ENCODE assay signal across 18 cellular contexts in the genomic region with DNA sequence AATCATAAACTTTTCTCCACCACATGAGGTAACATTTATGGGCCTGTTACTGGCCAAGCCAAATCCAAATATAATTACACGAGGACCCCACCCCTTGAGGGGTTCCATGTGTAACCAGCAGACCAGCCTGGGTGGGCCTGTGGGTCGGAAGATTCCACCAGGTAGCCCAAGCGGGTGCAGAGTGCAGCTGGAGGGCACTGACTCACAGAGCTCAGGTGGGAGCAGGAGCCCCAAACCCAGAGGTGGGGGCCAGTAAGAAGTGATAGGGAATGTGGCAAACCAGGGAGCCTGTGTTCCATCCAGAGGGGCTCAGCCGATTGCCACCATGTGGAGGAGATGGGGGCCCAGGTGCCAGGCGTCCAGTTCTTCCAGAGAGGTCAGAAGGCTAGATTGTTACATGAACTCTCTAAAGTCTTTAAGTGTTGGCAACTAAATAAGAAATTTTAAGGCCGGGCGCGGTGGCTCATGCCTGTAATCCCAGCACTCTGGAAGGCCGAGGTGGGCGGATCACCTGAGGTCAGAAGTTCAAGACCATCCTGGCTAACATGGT. TPM values are rescaled to one million over a fixed set of nuclear protein-coding genes. Genes with fewer than 3 reads are reported as not detected.
DNase-seq lines count a peak whose midpoint lies in the region; TF ChIP-seq lines count a peak whose summit lies in the region.
"Had no signal": no experiment of that assay in that cellular context is flagged by ENCODE, and none has a peak within 500 bp of the region (broad histone marks: within the 10 kb centered on the region; RNA-seq: fewer than 3 reads in every experiment).

No MANE protein-coding gene starts in this region.

- WGBS in endodermal cell (ENCODE audit: insufficient coverage in 1 of 2, insufficient read length in 1 of 2), 2 experiments, result 93 to 95% methylated on average over 9 to 10 of the region's 10 CpGs
- WGBS in mesendoderm (ENCODE audit: extremely low coverage, insufficient coverage, low lambda C conversion rate), result no CpG with 5 or more reads among the region's 10 CpGs

- H2AFZ ChIP-seq in neural progenitor cell (replicated peaks), result no peak overlapping the region

- H3K23ac ChIP-seq in mesendoderm (ENCODE audit: low read length), result no peak overlapping the region

- H3K4me3 Mint-ChIP-seq in Caco-2 (ENCODE audit: unreplicated experiment) (no peak overlapping the region), endodermal cell (no peak overlapping the region), neural progenitor cell (no peak overlapping the region)
- H3K4me3 Mint-ChIP-seq: CD4-positive, CD25-positive, alpha-beta regulatory T cell; HFFc6 had no signal

- H3K79me2 ChIP-seq in neural progenitor cell (ENCODE audit: low read depth), result no peaks in the 10 kb centered on the region
- H3K79me2 ChIP-seq in mesendoderm (ENCODE audit: control insufficient read depth, insufficient read depth, low read length), result no peaks in the 10 kb centered on the region

- H3K27me3 ChIP-seq in Caco-2 (replicated peaks; ENCODE audit: control insufficient read depth, insufficient read depth, low read length), result no peaks in the 10 kb centered on the region
- H3K27me3 ChIP-seq in endodermal cell (ENCODE audit: control insufficient read depth, insufficient read depth, low read length, poor library complexity, severe bottlenecking), result no peaks in the 10 kb centered on the region
- no peaks in the 10 kb centered on the region for H3K27me3 ChIP-seq in neural progenitor cell
- H3K27me3 ChIP-seq in mesendoderm (ENCODE audit: insufficient read depth, low read length, poor library complexity), result no peaks in the 10 kb centered on the region
- H3K27me3 ChIP-seq: BE2C had no signal

- TF ChIP-seq CTCF in Caco-2 (IDR thresholded peaks at IDR 0.05; ENCODE audit: insufficient read depth in 1 of 2, low read depth in 1 of 2, low read length in 1 of 2, severe bottlenecking in 1 of 2, unreplicated experiment in 1 of 2) (no peak), endodermal cell (conservative IDR thresholded peaks at IDR 0.05) (no peak), neural progenitor cell (IDR thresholded peaks at IDR 0.05) (no peak)

- no peaks in the 10 kb centered on the region for H3K4me1 ChIP-seq in Caco-2
- H3K4me1 ChIP-seq in endodermal cell (ENCODE audit: control insufficient read depth, insufficient read depth, low read length), result no peaks in the 10 kb centered on the region
- H3K4me1 ChIP-seq in neural progenitor cell, result no peaks in the 10 kb centered on the region
- no peaks in the 10 kb centered on the region for H3K4me1 ChIP-seq in mesendoderm (ENCODE audit: control insufficient read depth, low read depth, low read length)
- H3K4me1 ChIP-seq: A549, BE2C had no signal

- no peaks in the 10 kb centered on the region for H4K20me1 ChIP-seq in neural progenitor cell (ENCODE audit: low read depth)

- H3K4me1 Mint-ChIP-seq in Caco-2 (ENCODE audit: low read depth, unreplicated experiment) (no peaks in the 10 kb centered on the region), endodermal cell (peaks cover 6% of the 10 kb centered on the region), neural progenitor cell (peaks cover 10% of the 10 kb centered on the region)

- no peak overlapping the region for H3K56ac ChIP-seq in mesendoderm (ENCODE audit: low read length)

- no peak overlapping the region for H2BK15ac ChIP-seq in mesendoderm (replicated peaks; ENCODE audit: low read depth)

- BruUV-seq in Caco-2 (replicated peaks; lab: Mats Ljungman, UMichigan), result no TSS peak

- H3K27ac Mint-ChIP-seq in Caco-2 (ENCODE audit: unreplicated experiment) (peak overlapping the region; percentile 39), endodermal cell (peak overlapping the region; percentile 4), neural progenitor cell (peak overlapping the region; percentile 39)
- H3K27ac Mint-ChIP-seq: HFFc6 had no signal

- H3K9me3 ChIP-seq in Caco-2 (no peaks in the 10 kb centered on the region), endodermal cell (ENCODE audit: control insufficient read depth, low read length) (no peaks in the 10 kb centered on the region), neural progenitor cell (ENCODE audit: low read depth) (no peaks in the 10 kb centered on the region)
- H3K9me3 ChIP-seq: A549, BE2C had no signal

- DNase-seq in Caco-2 (no peak), endodermal cell (peak; percentile 35), neural progenitor cell (ENCODE audit: low spot score) (no peak), ecto neural progenitor cell (ENCODE audit: low spot score) (no peak), mesendoderm (no peak)
- DNase-seq in stimulated activated CD4-positive, alpha-beta T cell treated with anti-CD3 and anti-CD28 coated beads, Interleukin-2, amount 100 ng/mL, for 24 hours, result no peak
- DNase-seq: BE2C; Calu3; CD4-positive, CD25-positive, alpha-beta regulatory T cell; DMS 273 treated with DMSO at 0.1 percent for 48 hours; DMS79; HCEC 1CT; HFFc6 had no signal

- H3K4ac ChIP-seq in mesendoderm (ENCODE audit: low read depth, low read length), result no peak overlapping the region

- intact Hi-C loops in Caco-2 (cut with micrococcal nuclease; ENCODE audit: unreplicated experiment), result no loop called here

- no peak overlapping the region for H4K5ac ChIP-seq in mesendoderm (ENCODE audit: low read length)

- H3K27ac ChIP-seq in endodermal cell (ENCODE audit: low read depth, low read length), result no peak overlapping the region
- no peak overlapping the region for H3K27ac ChIP-seq in neural progenitor cell
- no peak overlapping the region for H3K27ac ChIP-seq in mesendoderm (ENCODE audit: low read depth, low read length)
- H3K27ac ChIP-seq: A549 had no signal

- H3K9me3 Mint-ChIP-seq in Caco-2 (ENCODE audit: unreplicated experiment), result no peaks in the 10 kb centered on the region
- H3K9me3 Mint-ChIP-seq in endodermal cell, result peaks cover 5% of the 10 kb centered on the region
- no peaks in the 10 kb centered on the region for H3K9me3 Mint-ChIP-seq in neural progenitor cell
- H3K9me3 Mint-ChIP-seq: CD4-positive, CD25-positive, alpha-beta regulatory T cell had no signal

- H2BK5ac ChIP-seq in mesendoderm (ENCODE audit: low read length), result no peak overlapping the region

- H3K9ac ChIP-seq in endodermal cell (ENCODE audit: extremely low read depth, low read length, poor library complexity, severe bottlenecking) (no peak overlapping the region), neural progenitor cell (no peak overlapping the region), mesendoderm (ENCODE audit: low read length) (no peak overlapping the region)

- no peaks in the 10 kb centered on the region for H3K36me3 Mint-ChIP-seq in Caco-2 (ENCODE audit: insufficient read depth, unreplicated experiment)
- no peaks in the 10 kb centered on the region for H3K36me3 Mint-ChIP-seq in endodermal cell (ENCODE audit: low read depth)
- H3K36me3 Mint-ChIP-seq in neural progenitor cell, result no peaks in the 10 kb centered on the region

- H3K18ac ChIP-seq in mesendoderm (ENCODE audit: low read length), result no peak overlapping the region

- H3K4me3 ChIP-seq in Caco-2 (ENCODE audit: low read depth, low read length), result no peak overlapping the region
- no peak overlapping the region for H3K4me3 ChIP-seq in endodermal cell (ENCODE audit: low read length)
- H3K4me3 ChIP-seq in neural progenitor cell, result no peak overlapping the region
- no peak overlapping the region for H3K4me3 ChIP-seq in mesendoderm (ENCODE audit: low read length)
- H3K4me3 ChIP-seq: A549, GM12878 had no signal

- CTCF ChIA-PET in Caco-2 (lab: Charles Lee), result interaction anchor here (0.7 kb wide), 1 partner anchor 9 kb away, joined by 4 read pairs; no protein-coding TSS in a partner anchor

- POLR2A ChIA-PET in Caco-2 (lab: Charles Lee), result no interaction called here

- H3F3A ChIP-seq in neural progenitor cell (ENCODE audit: low read depth), result no peaks in the 10 kb centered on the region

- no peak overlapping the region for H2BK120ac ChIP-seq in mesendoderm (ENCODE audit: low read depth, low read length)

- H3K36me3 ChIP-seq in Caco-2 (ENCODE audit: control insufficient read depth, insufficient read depth, low read length) (no peaks in the 10 kb centered on the region), endodermal cell (ENCODE audit: control insufficient read depth, insufficient read depth, low read length) (no peaks in the 10 kb centered on the region), neural progenitor cell (no peaks in the 10 kb centered on the region), mesendoderm (ENCODE audit: control insufficient read depth, insufficient read depth, low read length) (no peaks in the 10 kb centered on the region)
- H3K36me3 ChIP-seq: BE2C had no signal

- H4K8ac ChIP-seq in mesendoderm (ENCODE audit: low read depth, low read length), result no peak overlapping the region

- no peaks in the 10 kb centered on the region for H3K79me1 ChIP-seq in mesendoderm (ENCODE audit: low read length)

- no peaks in the 10 kb centered on the region for H3K27me3 Mint-ChIP-seq in Caco-2 (ENCODE audit: insufficient read depth, unreplicated experiment)
- H3K27me3 Mint-ChIP-seq in endodermal cell (ENCODE audit: insufficient read depth), result peaks cover 2% of the 10 kb centered on the region
- peaks cover 4% of the 10 kb centered on the region for H3K27me3 Mint-ChIP-seq in neural progenitor cell (ENCODE audit: insufficient read depth, low read depth)

- H3K4me2 ChIP-seq in neural progenitor cell (no peak overlapping the region), mesendoderm (ENCODE audit: low read length) (no peak overlapping the region)
- H3K4me2 ChIP-seq: A549 had no signal

- H2AK5ac ChIP-seq in mesendoderm (ENCODE audit: low read length), result no peak overlapping the region

RNA-seq across cellular contexts. Expression of a gene that starts 2.6 kb away (rescaled TPM):
- total RNA-seq in Caco-2 (2022) (not detected in 2 replicates), endodermal cell (not detected), neural progenitor cell (ENCODE audit: low replicate concordance) (not detected in 2 replicates)
- not detected for polyA plus RNA-seq in endodermal cell (2013, experiment 1 of 2)
- polyA plus RNA-seq in endodermal cell (2013, experiment 2 of 2), result not detected
- not detected for polyA plus RNA-seq in mesendoderm (2013, experiment 1 of 2)
- polyA plus RNA-seq in mesendoderm (2013, experiment 2 of 2), result not detected
- total RNA-seq: Calu3, G401, GM12878, H4, HFFc6 had no signal
- polyA plus RNA-seq: A549; AG04450; CD4-positive, CD25-positive, alpha-beta regulatory T cell had no signal

RNA-seq across cellular contexts. Expression of a gene that starts 58.4 kb away (rescaled TPM):
- total RNA-seq in Caco-2 (2022) (10.8 and 12.3 TPM in 2 replicates), endodermal cell (10 to 100 TPM; 34.5 to 38.1 TPM), neural progenitor cell (ENCODE audit: low replicate concordance) (0.36 and 9.0 TPM in 2 replicates)
- polyA plus RNA-seq in endodermal cell (2013, experiment 1 of 2), result 7.3 TPM
- polyA plus RNA-seq in endodermal cell (2013, experiment 2 of 2), result 5.5 TPM
- 9.3 TPM for polyA plus RNA-seq in mesendoderm (2013, experiment 1 of 2)
- polyA plus RNA-seq in mesendoderm (2013, experiment 2 of 2), result 8.6 TPM
